In the genomic region with DNA sequence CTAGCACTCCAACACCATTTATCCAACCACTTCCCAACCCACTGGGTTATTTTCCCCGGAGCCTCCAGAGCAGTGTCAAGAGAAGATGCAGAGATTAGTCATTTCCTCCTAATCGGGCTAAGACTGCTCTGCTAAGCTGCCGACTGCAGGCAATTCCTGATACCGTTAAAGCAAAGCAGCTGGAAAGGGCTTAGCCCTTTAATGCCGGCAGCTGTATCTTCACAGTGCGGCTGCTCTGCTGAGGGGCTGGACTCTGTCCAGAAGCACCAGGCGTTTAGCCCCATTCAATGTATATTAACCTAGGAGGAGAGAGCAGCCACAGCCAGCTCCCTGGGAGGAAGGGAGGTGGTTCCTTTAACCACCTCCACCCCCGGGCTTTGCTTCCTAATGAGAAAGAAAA, we compare ENCODE assay signal across 9 cellular contexts. TPM values are rescaled to one million over a fixed set of nuclear protein-coding genes. Genes with fewer than 3 reads are reported as not detected.
A peak's percentile ranks its signal among the peaks of the same experiment; 100 is the strongest.
DNase-seq lines count a peak whose midpoint lies in the region; ATAC-seq, FAIRE-seq and TF ChIP-seq lines count a peak whose summit lies in the region.
"Had no signal": no experiment of that assay in that cellular context is flagged by ENCODE, and none has a peak within 500 bp of the region (broad histone marks: within the 10 kb centered on the region; RNA-seq: fewer than 3 reads in every experiment).

No MANE protein-coding gene starts in this region.

- no peaks in the 10 kb centered on the region for H3K36me3 Mint-ChIP-seq in effector memory CD8-positive, alpha-beta T cell (ENCODE audit: insufficient read depth)

- H3K9me3 ChIP-seq in K562 (replicated peaks; ENCODE audit: control insufficient read depth, insufficient read depth, low read depth, low read length) = no peaks in the 10 kb centered on the region
- H3K9me3 ChIP-seq in suprapubic skin = no peaks in the 10 kb centered on the region

- H3K79me2 ChIP-seq in K562 (ENCODE audit: control insufficient read depth, insufficient read depth, low read length) = no peaks in the 10 kb centered on the region

- no peaks in the 10 kb centered on the region for H3K4me1 Mint-ChIP-seq in effector memory CD8-positive, alpha-beta T cell (ENCODE audit: low read depth in 2 of 2)

- H3K4me3 ChIP-seq in K562 = no peak overlapping the region
- H3K4me3 ChIP-seq in suprapubic skin = no peak overlapping the region

- H2AFZ ChIP-seq in K562 (ENCODE audit: low read depth, low read length) = no peak overlapping the region

- no peak for TF ChIP-seq POLR2A in K562 (conservative IDR thresholded peaks at IDR 0.05)
- no peak for TF ChIP-seq POLR2A in suprapubic skin (IDR thresholded peaks at IDR 0.05)

- POLR2A ChIA-PET in K562 (lab: Yijun Ruan, JAX) = interaction anchor here (0.8 to 2.1 kb wide), 7 partner anchors 9 to 310 kb away, joined by 3 to 11 read pairs (median 5); partner anchors contain the start of gene TMBIM6

- WGBS in K562 (ENCODE audit: insufficient coverage, low coverage, missing lambda C conversion rate) = 1% methylated on average over 8 of the region's 8 CpGs
- 6% methylated on average over 7 of the region's 8 CpGs for WGBS in suprapubic skin

- 0 out of 4 replicates have a peak, but pooled peaks of 1 of the 2 experiments have one; percentile 20 for TF ChIP-seq RAD21 in K562 (CRISPR knock-in tag; conservative IDR thresholded peaks at IDR 0.05 in 1 of 2, IDR thresholded peaks at IDR 0.05 in 1 of 2)

- BruUV-seq in K562 (replicated peaks; lab: Mats Ljungman, UMichigan) = no TSS peak

- H4K20me1 ChIP-seq in K562 (replicated peaks; ENCODE audit: control insufficient read depth, insufficient read depth, low read length) = peaks cover 5% of the 10 kb centered on the region

- H3K27ac ChIP-seq in K562 (ENCODE audit: extremely low read depth, low read depth, low read length) (no peak overlapping the region), suprapubic skin (no peak overlapping the region)

- H3K27ac Mint-ChIP-seq in effector memory CD8-positive, alpha-beta T cell = peak overlapping the region in 1 of 2 donors; percentile 15

- in situ Hi-C loops in K562 (cut with MboI) = no loop called here

- no peaks in the 10 kb centered on the region for H3K9me3 Mint-ChIP-seq in effector memory CD8-positive, alpha-beta T cell

- DNase-seq in AG09319 (ENCODE audit: extremely low read depth, low read depth) (peak; percentile 49), Kasumi-1 (lab: John Stamatoyannopoulos, UW) (peak; percentile 72 to 76), K562 (ENCODE audit: extremely low read depth in 1 of 4, low spot score in 3 of 4) (peak in 3 of 4 experiments; percentile 30 to 80 (median 65)), left lobe of liver (ENCODE audit: low spot score) (no peak), suprapubic skin (ENCODE audit: low spot score in 2 of 2) (no peak)
- no peak for DNase-seq in activated effector memory CD4-positive, alpha-beta T cell treated with Interleukin-2 at 50 U/mL for 16 hours
- DNase-seq in effector memory CD8-positive, alpha-beta T cell = no peak

- H3K4me1 ChIP-seq in K562 (replicated peaks in 1 of 2; ENCODE audit: control insufficient read depth in 2 of 2, insufficient read depth in 2 of 2, low read length in 2 of 2) = peaks cover 26% of the 10 kb centered on the region in 2 experiments
- peaks cover 11% of the 10 kb centered on the region for H3K4me1 ChIP-seq in suprapubic skin

- H3K9me1 ChIP-seq in K562 (ENCODE audit: control insufficient read depth, insufficient read depth, low read length) = no peaks in the 10 kb centered on the region

- peak; percentile 97 for FAIRE-seq in K562 (lab: Jason Lieb, UNC)

- H3K36me3 ChIP-seq in K562 (ENCODE audit: control insufficient read depth, insufficient read depth, low read length) (peaks cover 33% of the 10 kb centered on the region), suprapubic skin (no peaks in the 10 kb centered on the region)

- CTCF ChIA-PET in K562 (lab: Yijun Ruan, JAX; ENCODE audit: low intra/inter-chr PET ratio) = no interaction called here

- no peak; the same call in 1 of the 2 replicates for TF ChIP-seq EP300 in K562 (IDR thresholded peaks at IDR 0.05; ENCODE audit: low read length)
- TF ChIP-seq EP300 in suprapubic skin (IDR thresholded peaks at IDR 0.05) = no peak

- TF ChIP-seq CTCF in AG09319 (IDR thresholded peaks at IDR 0.05; ENCODE audit: low read depth, low read length) (peak; percentile 12; the same call in 1 of the 2 replicates), K562 (IDR thresholded peaks at IDR 0.05 in 2 of 3, conservative IDR thresholded peaks at IDR 0.05 in 1 of 3; ENCODE audit: insufficient read depth in 2 of 3, low read depth in 1 of 3, low read length in 3 of 3) (0 out of 6 replicates have a peak, but pooled peaks of 1 of the 3 experiments have one; percentile 11), suprapubic skin (IDR thresholded peaks at IDR 0.05) (no peak)

- H3K27me3 ChIP-seq in K562 (ENCODE audit: control insufficient read depth in 2 of 2, insufficient read depth in 2 of 2, low read length in 2 of 2) (no peaks in the 10 kb centered on the region), suprapubic skin (no peaks in the 10 kb centered on the region)

- H3K4me3 Mint-ChIP-seq in effector memory CD8-positive, alpha-beta T cell = no peak overlapping the region

- no peak overlapping the region; a peak in 1 of 4 replicates for H3K9ac ChIP-seq in K562 (ENCODE audit: insufficient read depth in 1 of 2, low read depth in 2 of 2, low read length in 2 of 2)

- peak; percentile 88 for ATAC-seq in K562
- peak; percentile 27 for ATAC-seq in left lobe of liver
- ATAC-seq in HG03520 (IDR thresholded peaks at IDR 0.05; ENCODE audit: unreplicated experiment) = no peak
- no peak for ATAC-seq in effector memory CD8-positive, alpha-beta T cell (replicated peaks)

- intact Hi-C loops in K562 (cut with micrococcal nuclease) = loop anchor here (5.0 kb wide), 1 partner anchor 43 kb away; the partner anchor contains the start of gene RACGAP1

- H3K27me3 Mint-ChIP-seq in effector memory CD8-positive, alpha-beta T cell = no peaks in the 10 kb centered on the region

- H3K4me2 ChIP-seq in K562 (ENCODE audit: insufficient read depth, low read length) = no peak overlapping the region

RNA-seq across cellular contexts. Expression of gene AQP6, which starts 11.1 kb away (rescaled TPM):
- 0.09 and 0.14 TPM in 2 replicates for total RNA-seq in K562 (2011; cell fraction: chromatin; rRNA removed; ENCODE audit: low replicate concordance)
- not detected in 2 replicates for total RNA-seq in K562 (2011; cell fraction: nucleolus; rRNA removed)
- not detected in 2 replicates for total RNA-seq in K562 (2011; cell fraction: nucleoplasm; rRNA removed)
- 0.05 TPM in 1 of 2 replicates, not detected in the other for total RNA-seq in K562 (2014; rRNA removed)
- not detected in 2 replicates for total RNA-seq in K562 (2014; rRNA removed; fragmentation: Illumina TruSeq; extraction: Trizol)
- not detected in 2 replicates for total RNA-seq in K562 (2015; rRNA removed; fragmentation: Illumina TruSeq; extraction: Trizol)
- total RNA-seq in K562 (2021) = not detected in 2 replicates
- polyA plus RNA-seq in K562 (2011; rRNA removed) = not detected in 2 replicates
- 0.01 TPM in 1 of 2 replicates, not detected in the other for polyA plus RNA-seq in K562 (2011; cell fraction: cytosol; rRNA removed)
- 0.17 TPM in 1 of 2 replicates, not detected in the other for polyA plus RNA-seq in K562 (2011; cell fraction: nucleus; rRNA removed)
- polyA plus RNA-seq in K562 (2012) = 0.04 TPM in 1 of 2 replicates, not detected in the other
- polyA plus RNA-seq in K562 (2014; fragmentation: Illumina TruSeq; extraction: Trizol) = not detected in 2 replicates
- not detected for polyA plus RNA-seq in K562 (2014; fragmentation: Nextera tagmentation; extraction: Ambion mirVana)
- polyA plus RNA-seq in K562 (2014; rRNA removed) = 0.12 TPM in 1 of 2 replicates, not detected in the other
- not detected in 2 replicates for polyA minus RNA-seq in K562 (2011; rRNA and poly(A)+ RNA removed)
- not detected in 2 replicates for polyA minus RNA-seq in K562 (2011; cell fraction: cytosol; rRNA and poly(A)+ RNA removed)
- polyA minus RNA-seq in K562 (2011; cell fraction: nucleus; rRNA and poly(A)+ RNA removed) = not detected in 2 replicates
- total RNA-seq in left lobe of liver = 0.28 TPM
- not detected for total RNA-seq in suprapubic skin
- total RNA-seq: kidney epithelial cell had no signal

RNA-seq across cellular contexts. Expression of gene AQP5, which starts 22.2 kb away (rescaled TPM):
- total RNA-seq in K562 (2011; cell fraction: chromatin; rRNA removed; ENCODE audit: low replicate concordance) = not detected in 2 replicates
- total RNA-seq in K562 (2011; cell fraction: nucleolus; rRNA removed) = not detected in 2 replicates
- total RNA-seq in K562 (2011; cell fraction: nucleoplasm; rRNA removed) = not detected in 2 replicates
- total RNA-seq in K562 (2014; rRNA removed) = not detected in 2 replicates
- total RNA-seq in K562 (2014; rRNA removed; fragmentation: Illumina TruSeq; extraction: Trizol) = not detected in 2 replicates
- total RNA-seq in K562 (2015; rRNA removed; fragmentation: Illumina TruSeq; extraction: Trizol) = not detected in 2 replicates
- total RNA-seq in K562 (2021) = not detected in 2 replicates
- not detected in 2 replicates for polyA plus RNA-seq in K562 (2011; rRNA removed)
- polyA plus RNA-seq in K562 (2011; cell fraction: cytosol; rRNA removed) = not detected in 2 replicates
- polyA plus RNA-seq in K562 (2011; cell fraction: nucleus; rRNA removed) = not detected in 2 replicates
- polyA plus RNA-seq in K562 (2012) = not detected in 2 replicates
- polyA plus RNA-seq in K562 (2014; fragmentation: Illumina TruSeq; extraction: Trizol) = not detected in 2 replicates
- polyA plus RNA-seq in K562 (2014; fragmentation: Nextera tagmentation; extraction: Ambion mirVana) = not detected
- not detected in 2 replicates for polyA plus RNA-seq in K562 (2014; rRNA removed)
- not detected in 2 replicates for polyA minus RNA-seq in K562 (2011; rRNA and poly(A)+ RNA removed)
- polyA minus RNA-seq in K562 (2011; cell fraction: cytosol; rRNA and poly(A)+ RNA removed) = not detected in 2 replicates
- polyA minus RNA-seq in K562 (2011; cell fraction: nucleus; rRNA and poly(A)+ RNA removed) = not detected in 2 replicates
- not detected for total RNA-seq in left lobe of liver
- 100 to 1,000 TPM; 128 to 258 (median 196) TPM for total RNA-seq in suprapubic skin
- total RNA-seq: kidney epithelial cell had no signal

RNA-seq across cellular contexts. Expression of gene AQP2, which starts 33.4 kb away (rescaled TPM):
- total RNA-seq in K562 (2011; cell fraction: chromatin; rRNA removed; ENCODE audit: low replicate concordance) = not detected in 2 replicates
- total RNA-seq in K562 (2011; cell fraction: nucleolus; rRNA removed) = not detected in 2 replicates
- not detected in 2 replicates for total RNA-seq in K562 (2011; cell fraction: nucleoplasm; rRNA removed)
- total RNA-seq in K562 (2014; rRNA removed) (not detected in 2 replicates), K562 (2014; rRNA removed; fragmentation: Illumina TruSeq; extraction: Trizol) (not detected in 2 replicates), K562 (2015; rRNA removed; fragmentation: Illumina TruSeq; extraction: Trizol) (not detected in 2 replicates), K562 (2021) (not detected in 2 replicates), left lobe of liver (not detected), suprapubic skin (under 1 TPM in 1 of 4 donors, not detected in 3; 0.15 TPM)
- polyA plus RNA-seq in K562 (2011; rRNA removed) (not detected in 2 replicates), K562 (2014; fragmentation: Illumina TruSeq; extraction: Trizol) (not detected in 2 replicates), K562 (2014; fragmentation: Nextera tagmentation; extraction: Ambion mirVana) (not detected), K562 (2014; rRNA removed) (not detected in 2 replicates)
- not detected in 2 replicates for polyA plus RNA-seq in K562 (2011; cell fraction: cytosol; rRNA removed)
- polyA plus RNA-seq in K562 (2011; cell fraction: nucleus; rRNA removed) = not detected in 2 replicates
- not detected in 2 replicates for polyA plus RNA-seq in K562 (2012)
- not detected in 2 replicates for polyA minus RNA-seq in K562 (2011; rRNA and poly(A)+ RNA removed)
- polyA minus RNA-seq in K562 (2011; cell fraction: cytosol; rRNA and poly(A)+ RNA removed) = not detected in 2 replicates
- not detected in 2 replicates for polyA minus RNA-seq in K562 (2011; cell fraction: nucleus; rRNA and poly(A)+ RNA removed)
- total RNA-seq: kidney epithelial cell had no signal

RNA-seq across cellular contexts. Expression of gene RACGAP1, which starts 41.4 kb away (rescaled TPM):
- 76.8 and 166 TPM in 2 replicates for total RNA-seq in K562 (2011; cell fraction: chromatin; rRNA removed; ENCODE audit: low replicate concordance)
- 53.0 and 66.8 TPM in 2 replicates for total RNA-seq in K562 (2011; cell fraction: nucleolus; rRNA removed)
- 66.9 and 71.0 TPM in 2 replicates for total RNA-seq in K562 (2011; cell fraction: nucleoplasm; rRNA removed)
- total RNA-seq in K562 (2014; rRNA removed) = 56.7 and 57.3 TPM in 2 replicates
- total RNA-seq in K562 (2014; rRNA removed; fragmentation: Illumina TruSeq; extraction: Trizol) = 85.1 and 93.6 TPM in 2 replicates
- 66.2 and 69.9 TPM in 2 replicates for total RNA-seq in K562 (2015; rRNA removed; fragmentation: Illumina TruSeq; extraction: Trizol)
- 86.2 and 88.6 TPM in 2 replicates for total RNA-seq in K562 (2021)
- 78.6 and 92.9 TPM in 2 replicates for polyA plus RNA-seq in K562 (2011; rRNA removed)
- polyA plus RNA-seq in K562 (2011; cell fraction: cytosol; rRNA removed) = 36.1 and 60.3 TPM in 2 replicates
- 75.1 and 97.6 TPM in 2 replicates for polyA plus RNA-seq in K562 (2011; cell fraction: nucleus; rRNA removed)
- 51.9 and 71.6 TPM in 2 replicates for polyA plus RNA-seq in K562 (2012)
- polyA plus RNA-seq in K562 (2014; fragmentation: Illumina TruSeq; extraction: Trizol) = 79.7 and 80.0 TPM in 2 replicates
- 10 to 100 TPM; 56.4 to 71.8 TPM for polyA plus RNA-seq in K562 (2014; fragmentation: Nextera tagmentation; extraction: Ambion mirVana)
- polyA plus RNA-seq in K562 (2014; rRNA removed) = 60.4 and 65.3 TPM in 2 replicates
- 172 and 188 TPM in 2 replicates for polyA minus RNA-seq in K562 (2011; rRNA and poly(A)+ RNA removed)
- polyA minus RNA-seq in K562 (2011; cell fraction: cytosol; rRNA and poly(A)+ RNA removed) = 49.3 and 53.4 TPM in 2 replicates
- 31.1 and 63.0 TPM in 2 replicates for polyA minus RNA-seq in K562 (2011; cell fraction: nucleus; rRNA and poly(A)+ RNA removed)
- 3.9 TPM for total RNA-seq in left lobe of liver
- 10 to 100 TPM; 13.8 to 20.4 (median 16.2) TPM for total RNA-seq in suprapubic skin

Comparison
In these comparisons a context has a peak if more than half of its experiments do, and no peak if none do; other contexts are left out.
1. DNase-seq: peak in AG09319 (single experiment), Kasumi-1 (2 of 2) and K562 (3 of 4); none in left lobe of liver (single experiment), suprapubic skin (0 of 2), activated effector memory CD4-positive, alpha-beta T cell treated with Interleukin-2 at 50 U/mL for 16 hours (single experiment) and effector memory CD8-positive, alpha-beta T cell (0 of 3).
2. ATAC-seq: peak in K562 (single experiment) and left lobe of liver (single experiment); none in HG03520 (single experiment) and effector memory CD8-positive, alpha-beta T cell (single experiment).
3. RNA of gene AQP5, which starts 22.2 kb away (total RNA-seq): 128 to 258 TPM in suprapubic skin; not detected in K562 and not detected in left lobe of liver (single experiment); every median in the first group is over 100 times any median in the second.